In the genomic region with DNA sequence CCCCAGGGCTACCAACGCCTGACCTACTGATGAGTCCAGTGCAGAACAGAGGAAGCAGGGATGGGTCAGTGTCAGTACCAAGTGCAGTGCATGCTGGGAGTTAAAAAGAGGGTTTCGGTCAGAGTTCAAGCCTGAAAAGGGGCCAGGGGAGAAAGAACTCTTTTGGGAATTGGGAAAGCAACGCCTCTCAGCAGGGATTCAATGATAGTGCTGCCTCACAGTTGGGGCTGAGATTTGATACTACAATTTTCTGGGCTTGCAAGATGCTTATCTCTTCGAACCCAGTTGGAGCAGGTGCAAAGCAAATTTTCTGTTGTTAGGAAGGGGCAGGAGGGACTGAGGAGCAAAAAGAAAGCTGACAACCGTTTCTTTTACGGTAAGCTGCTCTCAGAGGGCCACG, we compare ENCODE assay signal across 23 cellular contexts.
DNase-seq lines count a peak whose midpoint lies in the region; ATAC-seq lines count a peak whose summit lies in the region.
"Had no signal": no experiment of that assay in that cellular context is flagged by ENCODE, and none has a peak within 500 bp of the region (broad histone marks: within the 10 kb centered on the region; RNA-seq: fewer than 3 reads in every experiment).

No MANE protein-coding gene starts in this region.

- DNase-seq in DMS 273 (lab: John Stamatoyannopoulos, UW; ENCODE audit: unreplicated experiment) (peak; percentile 94), NCI-H1417 (lab: John Stamatoyannopoulos, UW) (peak; percentile 16 to 94 (median 70)), NCI-H2196 (lab: John Stamatoyannopoulos, UW; ENCODE audit: unreplicated experiment) (peak; percentile 21), SJCRH30 (peak; percentile 35 to 67), EL (no peak)
- no peak for DNase-seq in activated naive CD4-positive, alpha-beta T cell treated with anti-CD3 and anti-CD28 coated beads, Interleukin-2, amount 50 U/mL, for 72 hours (ENCODE audit: low spot score in 2 of 2)
- DNase-seq: activated CD4-positive, CD25-positive, alpha-beta regulatory T cell treated with anti-CD3 and anti-CD28 coated beads, Interleukin-2, amount 50 U/mL, for 72 hours; Calu3; colonic mucosa; mammary epithelial cell; MG63; NCI-H510A treated with DMSO at 0.1 percent for 48 hours; right cardiac atrium; T1000; uterus had no signal

- no peaks in the 10 kb centered on the region for H3K9me3 ChIP-seq in SJCRH30 (replicated peaks)
- H3K9me3 ChIP-seq: BLaER1, colonic mucosa, HAP-1, MG63, uterus had no signal

- ATAC-seq in HG02610 (IDR thresholded peaks at IDR 0.05; ENCODE audit: unreplicated experiment), result no peak
- ATAC-seq in GM18873 (IDR thresholded peaks at IDR 0.05; ENCODE audit: low FRiP score, unreplicated experiment), result no peak
- no peak for ATAC-seq in activated naive CD4-positive, alpha-beta T cell treated with anti-CD3 and anti-CD28 coated beads, Interleukin-2, amount 50 U/mL, for 72 hours
- ATAC-seq: activated T-helper 17 cell treated with anti-CD3 and anti-CD28 coated beads, Interleukin-2, amount 50 U/mL, for 72 hours; right cardiac atrium; SK-N-SH treated with all-trans-retinoic acid at 6 μM for 48 hours had no signal

- no peaks in the 10 kb centered on the region for H3K36me3 Mint-ChIP-seq in activated naive CD4-positive, alpha-beta T cell treated with anti-CD3 and anti-CD28 coated beads, Interleukin-2, amount 50 U/mL, for 72 hours
- H3K36me3 Mint-ChIP-seq: brain had no signal

- no peaks in the 10 kb centered on the region for H3K9me3 Mint-ChIP-seq in activated naive CD4-positive, alpha-beta T cell treated with anti-CD3 and anti-CD28 coated beads, Interleukin-2, amount 50 U/mL, for 72 hours
- H3K9me3 Mint-ChIP-seq: activated T-helper 17 cell treated with anti-CD3 and anti-CD28 coated beads, Interleukin-2, amount 50 U/mL, for 72 hours; brain had no signal

- H3K4me3 ChIP-seq in SJCRH30, result no peak overlapping the region
- H3K4me3 ChIP-seq: BLaER1, colonic mucosa, HAP-1, hepatocyte, MG63, uterus had no signal

- no peaks in the 10 kb centered on the region for H3K36me3 ChIP-seq in SJCRH30
- H3K36me3 ChIP-seq: BLaER1, colonic mucosa, HAP-1, MG63, uterus had no signal

- no peak overlapping the region for H3K27ac ChIP-seq in SJCRH30
- H3K27ac ChIP-seq: BLaER1, colonic mucosa, uterus had no signal

- H3K27ac Mint-ChIP-seq in activated naive CD4-positive, alpha-beta T cell treated with anti-CD3 and anti-CD28 coated beads, Interleukin-2, amount 50 U/mL, for 72 hours, result no peak overlapping the region
- H3K27ac Mint-ChIP-seq: activated T-helper 17 cell treated with anti-CD3 and anti-CD28 coated beads, Interleukin-2, amount 50 U/mL, for 72 hours had no signal

- H3K4me1 ChIP-seq in SJCRH30, result peaks cover 5% of the 10 kb centered on the region
- H3K4me1 ChIP-seq: colonic mucosa, uterus had no signal

- H3K27me3 ChIP-seq in SJCRH30, result no peaks in the 10 kb centered on the region
- H3K27me3 ChIP-seq: BLaER1, colonic mucosa, hepatocyte, MG63, uterus had no signal

Comparison
In these comparisons a context has a peak if more than half of its experiments do, and no peak if none do; other contexts are left out.
1. DNase-seq: peak in DMS 273 (single experiment), NCI-H1417 (3 of 3), NCI-H2196 (single experiment) and SJCRH30 (2 of 2); none in EL (single experiment) and activated naive CD4-positive, alpha-beta T cell treated with anti-CD3 and anti-CD28 coated beads, Interleukin-2, amount 50 U/mL, for 72 hours (0 of 2).